In genomic region chr17:56169621-56170020, GRCh38 we compare ENCODE assay signal across 32 cellular contexts. TPM values are rescaled to one million over a fixed set of nuclear protein-coding genes. Genes with fewer than 3 reads are reported as not detected.
"Had no signal": no experiment of that assay in that cellular context is flagged by ENCODE, and none has a peak within 500 bp of the region (broad histone marks: within the 10 kb centered on the region; RNA-seq: fewer than 3 reads in every experiment).

No MANE protein-coding gene starts in this region.

- H3K27ac ChIP-seq: adrenal gland, body of pancreas, cardiac muscle cell, colonic mucosa, epithelial cell of prostate had no signal

- H3K27me3 ChIP-seq: adrenal gland, body of pancreas, cardiac muscle cell, colonic mucosa had no signal

- H3K36me3 ChIP-seq: adrenal gland, cardiac muscle cell, colonic mucosa had no signal

- ATAC-seq: activated CD4-positive, alpha-beta T cell treated with anti-CD3 and anti-CD28 coated beads for 36 hours; activated CD8-positive, alpha-beta memory T cell treated with anti-CD3 and anti-CD28 coated beads, Interleukin-2, amount 10 ng/mL, durations not matched to agents 7 days and 5 days; activated CD8-positive, alpha-beta T cell treated with anti-CD3 and anti-CD28 coated beads, Interleukin-2, amount 10 ng/mL, durations not matched to agents 7 days and 5 days; activated naive CD8-positive, alpha-beta T cell treated with anti-CD3 and anti-CD28 coated beads, Interleukin-2, amount 50 U/mL, for 24 hours; body of pancreas had no signal

- H3K4me1 ChIP-seq: adrenal gland, body of pancreas, colonic mucosa had no signal

- H3K4me3 ChIP-seq: adrenal gland, body of pancreas, cardiac muscle cell, colonic mucosa had no signal

- H3K9me3 ChIP-seq: adrenal gland, body of pancreas, colonic mucosa had no signal

- DNase-seq: activated CD4-positive, alpha-beta memory T cell treated with anti-CD3 and anti-CD28 coated beads for 36 hours; activated CD4-positive, alpha-beta T cell treated with anti-CD3 and anti-CD28 coated beads for 36 hours; activated CD4-positive, alpha-beta T cell treated with anti-CD3 and anti-CD28 coated beads, Interleukin-2, amount 10 ng/mL, durations not matched to agents 24 days and 14 days; activated CD4-positive, CD25-positive, alpha-beta regulatory T cell; activated CD4-positive, CD25-positive, alpha-beta regulatory T cell treated with anti-CD3 and anti-CD28 coated beads, Interleukin-2, amount 50 U/mL, for 72 hours; activated CD8-positive, alpha-beta memory T cell treated with anti-CD3 and anti-CD28 coated beads, Interleukin-2, amount 10 ng/mL, durations not matched to agents 7 days and 5 days; activated CD8-positive, alpha-beta memory T cell treated with anti-CD3 and anti-CD28 coated beads, Interleukin-2, amount 50 U/mL, for 4 hours; activated CD8-positive, alpha-beta T cell treated with anti-CD3 and anti-CD28 coated beads, Interleukin-2, amount 10 ng/mL, durations not matched to agents 7 days and 5 days; activated effector memory CD4-positive, alpha-beta T cell treated with anti-CD3 and anti-CD28 coated beads, Interleukin-2, amount 50 U/mL, for 16 hours; activated naive CD4-positive, alpha-beta T cell treated with anti-CD3 and anti-CD28 coated beads for 36 hours; activated naive CD8-positive, alpha-beta T cell treated with anti-CD3 and anti-CD28 coated beads for 36 hours; activated naive CD8-positive, alpha-beta T cell treated with anti-CD3 and anti-CD28 coated beads, Interleukin-2, amount 50 U/mL, for 24 hours; activated T-cell treated with anti-CD3 and anti-CD28 coated beads, Interleukin-2, amount 50 U/mL, for 1 hour; activated T-cell treated with anti-CD3 and anti-CD28 coated beads, Interleukin-2, amount 50 U/mL, for 48 hours; adrenal gland; amygdala; aorta; body of pancreas; central memory CD4-positive, alpha-beta T cell; cerebellar nuclear complex; colonic mucosa; effector CD8-positive, alpha-beta T cell; foreskin fibroblast; head of caudate nucleus; T-helper 2 cell had no signal

RNA-seq across cellular contexts. Expression of gene ANKFN1, which starts 16.3 kb away (rescaled TPM):
- total RNA-seq: activated CD4-positive, alpha-beta memory T cell treated with anti-CD3 and anti-CD28 coated beads for 36 hours; activated CD4-positive, alpha-beta T cell treated with anti-CD3 and anti-CD28 coated beads for 36 hours; activated CD4-positive, alpha-beta T cell treated with anti-CD3 and anti-CD28 coated beads, Interleukin-2, amount 10 ng/mL, durations not matched to agents 24 days and 14 days; activated CD8-positive, alpha-beta memory T cell treated with anti-CD3 and anti-CD28 coated beads for 36 hours; activated CD8-positive, alpha-beta memory T cell treated with anti-CD3 and anti-CD28 coated beads, Interleukin-2, amount 10 ng/mL, durations not matched to agents 7 days and 5 days; activated CD8-positive, alpha-beta T cell treated with anti-CD3 and anti-CD28 coated beads, Interleukin-2, amount 10 ng/mL, durations not matched to agents 7 days and 5 days; activated naive CD4-positive, alpha-beta T cell treated with anti-CD3 and anti-CD28 coated beads for 36 hours; activated naive CD8-positive, alpha-beta T cell treated with anti-CD3 and anti-CD28 coated beads for 36 hours; activated T-helper 1 cell treated with anti-CD3 and anti-CD28 coated beads, Interleukin-12 subunit alpha, Interleukin-12 subunit beta, Interleukin-2, Interleukin-4 antibody, amounts not matched to agents 30 ng/mL and 10 ng/mL and 1 ng/mL, durations not matched to agents 14 hours and 24 hours and 36 hours; activated T-helper 2 cell treated with anti-CD3 and anti-CD28 coated beads, Interferon-gamma antibody, Interleukin-2, Interleukin-4, amounts not matched to agents 10 μg/mL and 5 μg/mL and 100 μg/mL, durations not matched to agents 14 hours and 24 hours and 36 hours; dermis microvascular lymphatic vessel endothelial cell; endothelial cell of umbilical vein had no signal
- polyA plus RNA-seq: cardiac muscle cell had no signal
